20 cellular contexts compared by ENCODE assay signal in the genomic region with DNA sequence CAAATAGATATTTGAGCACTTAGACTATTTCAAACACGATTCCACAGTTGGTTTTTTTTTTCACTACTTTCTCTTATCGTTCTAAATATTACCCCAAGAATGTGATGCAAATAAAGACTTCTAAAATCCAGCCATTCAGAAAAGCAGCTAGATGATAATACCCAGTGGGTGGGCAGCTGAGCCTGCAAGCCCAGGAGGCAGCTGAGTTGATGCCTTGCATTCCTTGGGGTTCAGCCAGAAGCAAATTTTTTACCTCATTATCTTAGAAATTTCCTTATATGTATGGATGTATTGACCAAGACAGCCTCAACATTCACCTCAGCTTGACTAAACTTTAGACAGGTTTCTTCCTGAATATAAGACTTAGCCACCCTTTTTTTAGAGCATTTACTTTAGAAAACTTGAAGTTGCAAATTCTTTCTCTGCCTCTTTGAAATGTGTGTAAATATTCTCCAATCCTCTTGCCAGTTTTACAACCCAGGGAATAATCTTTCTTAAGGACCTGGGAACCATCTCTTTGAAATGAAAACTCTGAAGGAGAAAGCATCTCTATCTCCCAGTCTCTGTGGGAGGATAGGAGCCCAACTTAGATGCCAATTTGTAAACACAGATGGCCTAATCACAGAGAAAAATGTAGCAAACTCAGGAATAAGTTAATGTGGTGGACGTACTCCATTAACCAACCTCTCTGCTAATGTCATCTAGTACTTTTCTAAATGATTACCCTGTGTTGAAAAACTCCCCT. TPM values are rescaled to one million over a fixed set of nuclear protein-coding genes. Genes with fewer than 3 reads are reported as not detected.
DNase-seq lines count a peak whose midpoint lies in the region; ATAC-seq and TF ChIP-seq lines count a peak whose summit lies in the region.
"Had no signal": no experiment of that assay in that cellular context is flagged by ENCODE, and none has a peak within 500 bp of the region (broad histone marks: within the 10 kb centered on the region; RNA-seq: fewer than 3 reads in every experiment).

No MANE protein-coding gene starts in this region.

- H3K9me3 ChIP-seq in SK-N-MC (ENCODE audit: low read depth, low read length): no peaks in the 10 kb centered on the region
- H3K9me3 ChIP-seq in endodermal cell (ENCODE audit: control insufficient read depth, low read length): peaks cover 8% of the 10 kb centered on the region
- H3K9me3 ChIP-seq in mesodermal cell (ENCODE audit: control insufficient read depth, low read length): no peaks in the 10 kb centered on the region
- H3K9me3 ChIP-seq: HAP-1, SJCRH30 had no signal

- H3K27ac ChIP-seq in SK-N-MC (peak overlapping the region; percentile 96), endodermal cell (ENCODE audit: low read depth, low read length) (no peak overlapping the region), mesodermal cell (ENCODE audit: low read depth, low read length, severe bottlenecking) (peak overlapping the region; percentile 32)
- H3K27ac ChIP-seq: HL-60, SJCRH30 had no signal

- peaks cover 37% of the 10 kb centered on the region for H3K27me3 ChIP-seq in endodermal cell (ENCODE audit: control insufficient read depth, insufficient read depth, low read length, poor library complexity, severe bottlenecking)
- H3K27me3 ChIP-seq: SJCRH30 had no signal

- peaks cover 73% of the 10 kb centered on the region for H3K27me3 Mint-ChIP-seq in endodermal cell (ENCODE audit: insufficient read depth)
- H3K27me3 Mint-ChIP-seq in progenitor cell of endocrine pancreas: peaks cover 9% of the 10 kb centered on the region

- H3K36me3 Mint-ChIP-seq in endodermal cell (ENCODE audit: low read depth) (no peaks in the 10 kb centered on the region), progenitor cell of endocrine pancreas (ENCODE audit: insufficient read depth) (no peaks in the 10 kb centered on the region)
- H3K36me3 Mint-ChIP-seq: CD14-positive monocyte had no signal

- H3K9ac ChIP-seq in SK-N-MC (ENCODE audit: insufficient read length) (peak overlapping the region; percentile 33), endodermal cell (ENCODE audit: extremely low read depth, low read length, poor library complexity, severe bottlenecking) (no peak overlapping the region)

- TF ChIP-seq CTCF in endodermal cell (conservative IDR thresholded peaks at IDR 0.05): no peak
- no peak for TF ChIP-seq CTCF in progenitor cell of endocrine pancreas (IDR thresholded peaks at IDR 0.05; ENCODE audit: unreplicated experiment)

- peak overlapping the region; percentile 5 for H3K4me3 ChIP-seq in SK-N-MC
- peak overlapping the region; percentile 2 for H3K4me3 ChIP-seq in endodermal cell (ENCODE audit: low read length)
- no peak overlapping the region for H3K4me3 ChIP-seq in mesodermal cell (ENCODE audit: extremely low read depth, insufficient read depth, low read length, poor library complexity, severe bottlenecking)
- H3K4me3 ChIP-seq: HAP-1, SJCRH30 had no signal

- H3K4me1 Mint-ChIP-seq in endodermal cell (peaks cover 15% of the 10 kb centered on the region), progenitor cell of endocrine pancreas (ENCODE audit: low read depth) (no peaks in the 10 kb centered on the region)
- H3K4me1 Mint-ChIP-seq: CD14-positive monocyte had no signal

- no peak for ATAC-seq in HG02623 (IDR thresholded peaks at IDR 0.05; ENCODE audit: unreplicated experiment)
- ATAC-seq: Panc1 had no signal

- no peak overlapping the region for H3K4me3 Mint-ChIP-seq in endodermal cell
- H3K4me3 Mint-ChIP-seq in progenitor cell of endocrine pancreas (ENCODE audit: low read depth): no peak overlapping the region
- H3K4me3 Mint-ChIP-seq: CD14-positive monocyte had no signal

- H3K4me1 ChIP-seq in endodermal cell (ENCODE audit: control insufficient read depth, insufficient read depth, low read length) (peaks cover 9% of the 10 kb centered on the region), mesodermal cell (ENCODE audit: control insufficient read depth, insufficient read depth, low read length, poor library complexity, severe bottlenecking) (peaks cover 23% of the 10 kb centered on the region)
- H3K4me1 ChIP-seq: HAP-1, SJCRH30 had no signal

- DNase-seq in SK-N-MC (ENCODE audit: low read depth, low spot score): no peak
- DNase-seq in endodermal cell: peak; percentile 76
- DNase-seq in HT-29 (ENCODE audit: low spot score): no peak
- DNase-seq in progenitor cell of endocrine pancreas (ENCODE audit: low spot score, unreplicated experiment): no peak
- no peak for DNase-seq in stimulated activated CD4-positive, alpha-beta T cell treated with anti-CD3 and anti-CD28 coated beads, Interleukin-2, amount 100 ng/mL, for 24 hours
- DNase-seq: DMS79, IMR-90, NCI-H1092 treated with DMSO at 0.1 percent for 48 hours, NCI-H146, NCI-H2081, NCI-H2171 treated with DMSO at 0.1 percent for 48 hours, NCI-H446 treated with DMSO at 0.1 percent for 48 hours, SJCRH30 had no signal

- no peaks in the 10 kb centered on the region for H3K36me3 ChIP-seq in SK-N-MC (ENCODE audit: insufficient read depth, low read length)
- H3K36me3 ChIP-seq in endodermal cell (ENCODE audit: control insufficient read depth, insufficient read depth, low read length): no peaks in the 10 kb centered on the region
- H3K36me3 ChIP-seq in mesodermal cell (ENCODE audit: control insufficient read depth, insufficient read depth, low read length): no peaks in the 10 kb centered on the region
- H3K36me3 ChIP-seq: HAP-1, SJCRH30 had no signal

- H3K9me3 Mint-ChIP-seq in endodermal cell: no peaks in the 10 kb centered on the region
- no peaks in the 10 kb centered on the region for H3K9me3 Mint-ChIP-seq in progenitor cell of endocrine pancreas (ENCODE audit: low read depth)

- no peak overlapping the region for H3K27ac Mint-ChIP-seq in endodermal cell
- no peak overlapping the region for H3K27ac Mint-ChIP-seq in progenitor cell of endocrine pancreas
- H3K27ac Mint-ChIP-seq: CD14-positive monocyte had no signal

- 7 to 23% methylated on average over 2 to 3 of the region's 3 CpGs for WGBS in endodermal cell (ENCODE audit: insufficient coverage in 1 of 2, insufficient read length in 1 of 2), 2 experiments
- 17% methylated on average over 1 of the region's 3 CpGs; no CpG with 5 or more reads in 1 of the 2 experiments for WGBS in mesodermal cell (ENCODE audit: insufficient coverage in 2 of 2), 2 experiments

RNA-seq across cellular contexts. Expression of gene ANP32D, which starts 52.2 kb away (rescaled TPM):
- total RNA-seq in endodermal cell: not detected
- polyA plus RNA-seq in endodermal cell (2013, experiment 1 of 2): not detected
- polyA plus RNA-seq in endodermal cell (2013, experiment 2 of 2): not detected
- polyA plus RNA-seq in mesodermal cell (2013, experiment 1 of 2): not detected
- not detected for polyA plus RNA-seq in mesodermal cell (2013, experiment 2 of 2)
- total RNA-seq in HT-29 (2014; rRNA removed; shearing (Covaris generic)): not detected in 2 replicates
- total RNA-seq in progenitor cell of endocrine pancreas: not detected in 2 replicates
- total RNA-seq: IMR-90, M059J had no signal
- polyA plus RNA-seq: CD14-positive monocyte, IMR-90 had no signal
